8 cellular contexts compared by ENCODE assay signal in the genomic region with DNA sequence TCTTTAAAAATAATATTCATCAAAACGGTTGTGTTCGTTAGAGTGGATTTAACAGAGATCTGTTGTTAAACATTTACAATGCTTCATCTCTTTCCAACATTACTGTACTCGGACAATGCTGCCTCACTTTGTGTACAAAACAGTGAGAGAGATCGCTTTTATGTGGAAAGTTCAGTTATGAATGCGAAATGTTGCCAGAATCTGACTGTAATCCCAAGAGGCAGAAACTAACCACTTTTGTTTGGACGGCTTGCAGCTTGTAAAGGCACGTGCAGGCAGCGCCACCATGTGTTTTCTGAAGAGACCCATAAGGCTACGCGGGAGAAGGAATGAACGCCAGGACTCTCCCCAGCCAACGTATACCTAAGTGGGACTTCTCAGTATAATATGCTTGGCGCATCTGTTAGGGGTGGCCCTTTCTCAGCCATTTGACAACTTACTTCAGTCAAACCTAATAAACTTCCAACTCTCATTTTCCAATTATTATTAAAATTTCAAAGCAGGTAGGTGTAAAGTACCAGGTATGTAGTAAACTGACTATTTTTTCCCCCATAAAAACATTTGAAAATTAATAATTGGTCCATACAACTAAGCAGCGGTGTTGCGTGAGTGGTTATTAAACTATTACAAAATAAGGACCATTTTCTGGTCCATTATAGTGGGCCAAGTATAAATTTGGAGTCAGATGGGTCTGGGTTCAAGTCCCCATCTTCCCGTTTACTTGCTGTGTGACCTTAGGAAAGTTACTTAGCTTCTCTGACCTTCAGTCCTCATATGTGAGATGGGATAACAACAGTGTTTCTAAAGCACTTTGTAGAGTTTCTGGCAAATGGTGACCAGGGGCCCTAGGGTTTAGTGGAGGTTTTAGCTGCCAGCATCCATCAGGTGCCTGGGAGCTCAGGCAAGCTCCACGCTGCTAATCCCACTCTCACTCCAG. TPM values are rescaled to one million over a fixed set of nuclear protein-coding genes. Genes with fewer than 3 reads are reported as not detected.
DNase-seq lines count a peak whose midpoint lies in the region; ATAC-seq and TF ChIP-seq lines count a peak whose summit lies in the region.

No MANE protein-coding gene starts in this region.

- no peak overlapping the region for H3K27ac ChIP-seq in foreskin keratinocyte

- no peak overlapping the region for H3K27ac Mint-ChIP-seq in Calu3 (ENCODE audit: unreplicated experiment)
- peak overlapping the region; percentile 12 for H3K27ac Mint-ChIP-seq in type B pancreatic cell

- peak; percentile 74 for DNase-seq in Calu3
- peak; percentile 73 for DNase-seq in LoVo (ENCODE audit: low spot score)
- peak; percentile 83 for DNase-seq in RPMI7951 (ENCODE audit: low read depth)
- DNase-seq in activated gamma-delta T cell treated with anti-CD3 and anti-CD28 coated beads, Interleukin-2, amount 50 U/mL, for 16 hours (ENCODE audit: low read depth), result peak; percentile 27
- DNase-seq in foreskin keratinocyte, result peak; percentile 42 to 70
- DNase-seq in occipital lobe (lab: John Stamatoyannopoulos, UW), result peak; percentile 53
- peak; percentile 83 for DNase-seq in type B pancreatic cell (ENCODE audit: extremely low spot score, unreplicated experiment)

- H3K9me3 Mint-ChIP-seq in Calu3 (ENCODE audit: low read depth, unreplicated experiment) (no peaks in the 10 kb centered on the region), type B pancreatic cell (peaks cover 7% of the 10 kb centered on the region)

- H3K27me3 Mint-ChIP-seq in Calu3 (ENCODE audit: unreplicated experiment) (peaks cover 71% of the 10 kb centered on the region), type B pancreatic cell (no peaks in the 10 kb centered on the region)

- ATAC-seq in GM21528 (IDR thresholded peaks at IDR 0.05; ENCODE audit: low FRiP score, unreplicated experiment) (peak; percentile 71), foreskin keratinocyte (peak; percentile 83)

- H3K4me1 Mint-ChIP-seq in Calu3 (ENCODE audit: low read depth, unreplicated experiment) (peaks cover 12% of the 10 kb centered on the region), type B pancreatic cell (ENCODE audit: unreplicated experiment) (peaks cover 31% of the 10 kb centered on the region)

- no TSS peak for BruUV-seq in Calu3 (replicated peaks; lab: Mats Ljungman, UMichigan)

- H3K4me3 Mint-ChIP-seq in Calu3 (ENCODE audit: low read depth, unreplicated experiment), result no peak overlapping the region
- H3K4me3 Mint-ChIP-seq in type B pancreatic cell, result no peak overlapping the region

- H3K27me3 ChIP-seq in foreskin keratinocyte, result no peaks in the 10 kb centered on the region

- H3K4me1 ChIP-seq in foreskin keratinocyte, result peaks cover 9% of the 10 kb centered on the region

- CTCF ChIA-PET in Calu3 (lab: Charles Lee), result interaction anchor here (0.6 to 1.3 kb wide), 2 partner anchors 457 to 514 kb away, joined by 5 read pairs; no protein-coding TSS in a partner anchor

- intact Hi-C loops in Calu3 (cut with micrococcal nuclease; ENCODE audit: unreplicated experiment), result loop anchor here (1.0 to 5.0 kb wide), 3 partner anchors 443 to 549 kb away; no protein-coding TSS in a partner anchor

- peak; percentile 63 for TF ChIP-seq CTCF in Calu3 (IDR thresholded peaks at IDR 0.05; ENCODE audit: unreplicated experiment)
- TF ChIP-seq CTCF in foreskin keratinocyte (conservative IDR thresholded peaks at IDR 0.05), result peak; percentile 96
- peak; percentile 93 for TF ChIP-seq CTCF in type B pancreatic cell (conservative IDR thresholded peaks at IDR 0.05)

- H3K36me3 Mint-ChIP-seq in Calu3 (ENCODE audit: insufficient read depth, unreplicated experiment) (peaks cover 5% of the 10 kb centered on the region), type B pancreatic cell (no peaks in the 10 kb centered on the region)

RNA-seq across cellular contexts. Expression of a gene that starts 5.6 kb away (rescaled TPM):
- 35.6 and 45.0 TPM in 2 replicates for total RNA-seq in Calu3 (2022)
- total RNA-seq in RPMI7951 (2014; rRNA removed; shearing (Covaris generic)), result 31.6 and 38.3 TPM in 2 replicates
- total RNA-seq in foreskin keratinocyte, result 28.3 and 28.6 TPM in 2 replicates
- 9.5 and 11.1 TPM in 2 replicates for polyA plus RNA-seq in foreskin keratinocyte
- 108 TPM for total RNA-seq in occipital lobe
- total RNA-seq in type B pancreatic cell (ENCODE audit: low replicate concordance), result 22.7 and 28.1 TPM in 2 replicates

Comparison
In these comparisons a context has a peak if more than half of its experiments do, and no peak if none do; other contexts are left out.
1. DNase-seq: peak in every context shown above with its lines; median percentile 83 in RPMI7951; 83 in type B pancreatic cell; 74 in Calu3; 73 in LoVo; 56 in foreskin keratinocyte; 53 in occipital lobe; 27 in activated gamma-delta T cell treated with anti-CD3 and anti-CD28 coated beads, Interleukin-2, amount 50 U/mL, for 16 hours.